Comparison of ENCODE assay signal across 13 cellular contexts in the genomic region with DNA sequence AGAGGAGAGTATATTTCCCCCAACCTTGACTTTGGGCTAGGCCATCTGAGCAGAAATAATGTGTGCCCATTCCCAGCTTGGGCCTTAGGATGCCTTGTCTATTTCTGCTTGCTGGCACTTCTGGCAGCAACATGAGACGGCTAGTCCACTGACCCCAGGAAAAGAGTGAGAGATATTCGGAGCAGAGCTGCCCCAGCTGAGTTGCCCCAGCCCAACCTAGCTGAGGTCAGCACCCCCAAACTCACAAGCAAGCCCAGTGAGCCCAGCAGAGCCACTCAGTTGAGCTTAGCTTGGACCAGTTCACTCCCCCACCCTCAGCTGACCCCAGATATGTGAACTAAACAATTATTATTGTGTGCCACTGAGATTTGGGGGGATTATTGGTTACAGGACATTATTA.
"Had no signal": no experiment of that assay in that cellular context is flagged by ENCODE, and none has a peak within 500 bp of the region (broad histone marks: within the 10 kb centered on the region; RNA-seq: fewer than 3 reads in every experiment).

No MANE protein-coding gene starts in this region.

- H3K9me3 ChIP-seq: body of pancreas, left lung, psoas muscle, right lobe of liver, tibial artery had no signal

- H3K27ac ChIP-seq: body of pancreas, left lung, psoas muscle, right lobe of liver, tibial artery had no signal

- ATAC-seq: activated naive CD4-positive, alpha-beta T cell treated with anti-CD3 and anti-CD28 coated beads, Interleukin-2, amount 50 U/mL, for 72 hours; activated T-cell treated with anti-CD3 and anti-CD28 coated beads, Interleukin-2, amount 50 U/mL, for 4 hours; body of pancreas; left lung; natural killer cell treated with Interleukin-12 subunit alpha and Interleukin-12 subunit beta and Interleukin-15 and Interleukin-18, amount 100 ng/mL, for 72 hours; psoas muscle; right lobe of liver; stimulated activated memory B cell treated with anti-CD40 and anti-IgM and Interleukin-4, amounts not matched to agents 10 μg/mL and 1 μg/mL and 100 μg/mL, for 72 hours had no signal

- H3K4me1 ChIP-seq: body of pancreas, left lung, psoas muscle, right lobe of liver had no signal

- H3K27me3 ChIP-seq: body of pancreas, left lung, right lobe of liver, tibial artery had no signal

- DNase-seq: activated gamma-delta T cell; activated T-cell treated with anti-CD3 and anti-CD28 coated beads, Interleukin-2, amount 50 U/mL, for 4 hours; body of pancreas; central memory CD4-positive, alpha-beta T cell; dermis blood vessel endothelial cell; left lung; occipital lobe; psoas muscle had no signal

- H3K4me3 ChIP-seq: body of pancreas, left lung, psoas muscle, right lobe of liver, tibial artery had no signal

- H3K36me3 ChIP-seq: left lung, right lobe of liver, tibial artery had no signal
